26 cellular contexts compared by ENCODE assay signal in genomic region chr10:124521429-124521871, GRCh38.
DNase-seq lines count a peak whose midpoint lies in the region; ATAC-seq and TF ChIP-seq lines count a peak whose summit lies in the region.
"Had no signal": no experiment of that assay in that cellular context is flagged by ENCODE, and none has a peak within 500 bp of the region (broad histone marks: within the 10 kb centered on the region; RNA-seq: fewer than 3 reads in every experiment).

No MANE protein-coding gene starts in this region.

- CTCF ChIA-PET in RWPE1 (lab: Yijun Ruan, JAX), result interaction anchor here (1.0 kb wide), 1 partner anchor 18 kb away, joined by 3 read pairs; no protein-coding TSS in a partner anchor

- no peaks in the 10 kb centered on the region for H3K9me3 Mint-ChIP-seq in effector memory CD8-positive, alpha-beta T cell
- H3K9me3 Mint-ChIP-seq: activated CD4-positive, alpha-beta memory T cell treated with anti-CD3 and anti-CD28 coated beads, Interleukin-2, amount 10 ng/mL, durations not matched to agents 7 days and 5 days; stimulated activated naive CD8-positive, alpha-beta T cell treated with anti-CD3 and anti-CD28 coated beads, Interleukin-15, amount 100 ng/mL, for 72 hours had no signal

- POLR2A ChIA-PET in RWPE1 (lab: Yijun Ruan, JAX; ENCODE audit: low non-redundant PET), result no interaction called here

- no peak overlapping the region for H3K27ac Mint-ChIP-seq in effector memory CD8-positive, alpha-beta T cell
- H3K27ac Mint-ChIP-seq: activated CD4-positive, alpha-beta memory T cell treated with anti-CD3 and anti-CD28 coated beads, Interleukin-2, amount 10 ng/mL, durations not matched to agents 7 days and 5 days; stimulated activated naive CD8-positive, alpha-beta T cell treated with anti-CD3 and anti-CD28 coated beads, Interleukin-15, amount 100 ng/mL, for 72 hours; T-helper 17 cell had no signal

- no peak for ATAC-seq in effector memory CD8-positive, alpha-beta T cell (replicated peaks)
- ATAC-seq: stimulated activated naive CD8-positive, alpha-beta T cell treated with anti-CD3 and anti-CD28 coated beads, Interleukin-15, amount 100 ng/mL, for 72 hours; T-helper 17 cell had no signal

- no peaks in the 10 kb centered on the region for H3K36me3 Mint-ChIP-seq in effector memory CD8-positive, alpha-beta T cell (ENCODE audit: insufficient read depth)

- DNase-seq in inferior parietal cortex (ENCODE audit: extremely low spot score), result peak; percentile 54
- peak in 52 of 56 donors; percentile 28 to 88 (median 73) for DNase-seq in nucleus accumbens (lab: John Stamatoyannopoulos, UW)
- peak in 46 of 49 donors; percentile 18 to 92 (median 70) for DNase-seq in substantia nigra (lab: John Stamatoyannopoulos, UW)
- no peak for DNase-seq in effector memory CD8-positive, alpha-beta T cell
- DNase-seq in ecto neural progenitor cell (ENCODE audit: low spot score), result no peak
- no peak for DNase-seq in stimulated activated CD4-positive, alpha-beta T cell treated with anti-CD3 and anti-CD28 coated beads, Interleukin-4, amount 100 ng/mL, for 24 hours
- DNase-seq in RWPE1 (ENCODE audit: low spot score), result no peak
- DNase-seq: activated CD4-positive, alpha-beta memory T cell treated with anti-CD3 and anti-CD28 coated beads, Interleukin-2, amount 10 ng/mL, durations not matched to agents 7 days and 5 days; activated gamma-delta T cell treated with Interleukin-2 at 50 U/mL for 16 hours; activated T-cell treated with anti-CD3 and anti-CD28 coated beads for 4 hours; amniotic stem cell; DMS79; effector CD8-positive, alpha-beta T cell; left ventricle myocardium inferior; NCI-H2107; NK-92 treated with Interleukin-12 subunit alpha and Interleukin-12 subunit beta, amount 100 ng/mL, for 24 hours; small intestine; stimulated activated CD4-positive, alpha-beta T cell treated with anti-CD3 and anti-CD28 coated beads, Interleukin-4, amount 100 ng/mL, for 1 hour; stimulated activated naive CD8-positive, alpha-beta T cell treated with anti-CD3 and anti-CD28 coated beads, Interleukin-15, amount 100 ng/mL, for 72 hours; T-helper 17 cell; upper lobe of left lung; WERI-Rb-1 had no signal

- no peak overlapping the region for H3K4me3 Mint-ChIP-seq in effector memory CD8-positive, alpha-beta T cell
- H3K4me3 Mint-ChIP-seq: activated CD4-positive, alpha-beta memory T cell treated with anti-CD3 and anti-CD28 coated beads, Interleukin-2, amount 10 ng/mL, durations not matched to agents 7 days and 5 days; stimulated activated naive CD8-positive, alpha-beta T cell treated with anti-CD3 and anti-CD28 coated beads, Interleukin-15, amount 100 ng/mL, for 72 hours; T-helper 17 cell had no signal

- TF ChIP-seq CTCF in RWPE1 (conservative IDR thresholded peaks at IDR 0.05; ENCODE audit: low read depth), result no peak

- no peaks in the 10 kb centered on the region for H3K27me3 Mint-ChIP-seq in effector memory CD8-positive, alpha-beta T cell
- H3K27me3 Mint-ChIP-seq: activated CD4-positive, alpha-beta memory T cell treated with anti-CD3 and anti-CD28 coated beads, Interleukin-2, amount 10 ng/mL, durations not matched to agents 7 days and 5 days; stimulated activated naive CD8-positive, alpha-beta T cell treated with anti-CD3 and anti-CD28 coated beads, Interleukin-15, amount 100 ng/mL, for 72 hours; T-helper 17 cell had no signal

- peak overlapping the region; percentile 13 for H3K27ac ChIP-seq in angular gyrus (ENCODE audit: low read depth, low read length)
- H3K27ac ChIP-seq in substantia nigra (ENCODE audit: low read depth, low read length, poor library complexity, severe bottlenecking), result peak overlapping the region; percentile 67
- no peak overlapping the region for H3K27ac ChIP-seq in RWPE1
- H3K27ac ChIP-seq: esophagus muscularis mucosa, left ventricle myocardium inferior, ovary, SJSA1, WERI-Rb-1 had no signal

- H3K4me1 Mint-ChIP-seq in effector memory CD8-positive, alpha-beta T cell (ENCODE audit: low read depth in 2 of 2), result no peaks in the 10 kb centered on the region
- H3K4me1 Mint-ChIP-seq: activated CD4-positive, alpha-beta memory T cell treated with anti-CD3 and anti-CD28 coated beads, Interleukin-2, amount 10 ng/mL, durations not matched to agents 7 days and 5 days; stimulated activated naive CD8-positive, alpha-beta T cell treated with anti-CD3 and anti-CD28 coated beads, Interleukin-15, amount 100 ng/mL, for 72 hours had no signal

Comparison
In these comparisons a context has a peak if more than half of its experiments do, and no peak if none do; other contexts are left out.
1. DNase-seq: peak in inferior parietal cortex (single experiment), nucleus accumbens (52 of 56) and substantia nigra (46 of 49); none in effector memory CD8-positive, alpha-beta T cell (0 of 3), ecto neural progenitor cell (single experiment), stimulated activated CD4-positive, alpha-beta T cell treated with anti-CD3 and anti-CD28 coated beads, Interleukin-4, amount 100 ng/mL, for 24 hours (single experiment) and RWPE1 (single experiment).